ENCODE assay signal across 1 cellular context in the genomic region with DNA sequence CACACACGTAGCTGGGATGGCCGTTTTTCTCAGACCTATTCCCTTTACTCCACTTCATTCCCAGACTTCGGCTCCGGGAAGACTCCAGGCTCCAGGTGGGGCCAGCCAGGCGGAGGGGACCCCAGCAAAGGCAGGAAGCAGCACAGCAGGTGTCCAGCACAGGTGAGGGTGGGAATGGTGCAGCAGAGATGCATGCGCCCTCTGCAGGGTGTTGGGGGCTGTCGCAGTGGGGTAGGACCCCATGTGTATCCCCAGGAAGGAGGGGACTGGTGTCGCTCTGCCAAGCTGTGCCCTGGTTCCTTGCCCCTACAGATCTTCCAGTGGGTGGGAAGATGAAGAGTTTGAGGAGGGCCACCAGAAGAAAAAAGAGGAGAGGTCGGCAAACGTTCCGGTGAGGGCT.
TF ChIP-seq lines count a peak whose summit lies in the region.

No MANE protein-coding gene starts in this region.

TF ChIP-seq in WTC11, 78 proteins besides CTCF, POLR2A, EP300 and RAD21:
- TF ChIP-seq ETV6 (CRISPR knock-in tag; IDR thresholded peaks at IDR 0.05): peak; percentile 74; the same call in 1 of the 2 replicates
- peak; percentile 25; the same call in 1 of the 2 replicates for TF ChIP-seq MAX (CRISPR knock-in tag; IDR thresholded peaks at IDR 0.05)
- peak; percentile 74; the same call in 1 of the 2 replicates for TF ChIP-seq TEAD1 (CRISPR knock-in tag; IDR thresholded peaks at IDR 0.05)
- TF ChIP-seq EMX1 (CRISPR knock-in tag; IDR thresholded peaks at IDR 0.05): no peak
- peak; percentile 73; the same call in 1 of the 2 replicates for TF ChIP-seq HMGXB4 (CRISPR knock-in tag; IDR thresholded peaks at IDR 0.05)
- TF ChIP-seq FOXP1 (CRISPR knock-in tag; IDR thresholded peaks at IDR 0.05; ENCODE audit: borderline replicate concordance): peak; percentile 48; the same call in 1 of the 2 replicates
- TF ChIP-seq TEAD4 (CRISPR knock-in tag; IDR thresholded peaks at IDR 0.05): no peak
- 0 out of 2 replicates have a peak, but pooled peaks have one; percentile 55 for TF ChIP-seq TP53 (CRISPR knock-in tag; IDR thresholded peaks at IDR 0.05)
- no peak for TF ChIP-seq PRDM15 (CRISPR knock-in tag; IDR thresholded peaks at IDR 0.05)
- TF ChIP-seq ZBTB21 (CRISPR knock-in tag; IDR thresholded peaks at IDR 0.05; ENCODE audit: borderline replicate concordance): 0 out of 2 replicates have a peak, but pooled peaks have one; percentile 35
- peak; percentile 32; the same call in 1 of the 2 replicates for TF ChIP-seq SP1 (CRISPR knock-in tag; conservative IDR thresholded peaks at IDR 0.05)
- TF ChIP-seq ZNF423 (CRISPR knock-in tag; IDR thresholded peaks at IDR 0.05): peak; percentile 93
